Comparison of ENCODE assay signal across 13 cellular contexts in genomic region chr11:34266987-34267386, GRCh38.
DNase-seq lines count a peak whose midpoint lies in the region; ATAC-seq and TF ChIP-seq lines count a peak whose summit lies in the region.
"Had no signal": no experiment of that assay in that cellular context is flagged by ENCODE, and none has a peak within 500 bp of the region (broad histone marks: within the 10 kb centered on the region; RNA-seq: fewer than 3 reads in every experiment).

No MANE protein-coding gene starts in this region.

- H3K79me2 ChIP-seq in Loucy (ENCODE audit: insufficient read depth, low read length), result no peaks in the 10 kb centered on the region

- H3K9ac ChIP-seq in Loucy (ENCODE audit: low read depth, low read length, poor library complexity, severe bottlenecking), result peak overlapping the region; percentile 53
- H3K9ac ChIP-seq in mesenchymal stem cell (ENCODE audit: low read length), result peak overlapping the region; percentile 13

- no peaks in the 10 kb centered on the region for H3K36me3 Mint-ChIP-seq in naive thymus-derived CD8-positive, alpha-beta T cell

- H4K20me1 ChIP-seq in Loucy (ENCODE audit: insufficient read depth, low read length, poor library complexity, severe bottlenecking), result no peaks in the 10 kb centered on the region

- H2BK15ac ChIP-seq in mesenchymal stem cell (ENCODE audit: low read depth, poor library complexity, severe bottlenecking), result no peak overlapping the region

- no peaks in the 10 kb centered on the region for H3K9me2 ChIP-seq in Loucy (replicated peaks; ENCODE audit: low read depth, low read length)

- no peak for ATAC-seq in HG03095 (IDR thresholded peaks at IDR 0.05; ENCODE audit: unreplicated experiment)
- no peak for ATAC-seq in naive thymus-derived CD8-positive, alpha-beta T cell
- ATAC-seq: GM12878 had no signal

- H3K14ac ChIP-seq in mesenchymal stem cell (ENCODE audit: low read length in 2 of 2), result no peak overlapping the region

- H3K36me3 ChIP-seq in Loucy (ENCODE audit: insufficient read depth, low read length) (no peaks in the 10 kb centered on the region), mesenchymal stem cell (ENCODE audit: control insufficient read depth in 1 of 2, insufficient read depth in 2 of 2, low read depth in 1 of 2, low read length in 2 of 2) (no peaks in the 10 kb centered on the region), tibial artery (no peaks in the 10 kb centered on the region)

- H3K79me1 ChIP-seq in mesenchymal stem cell (replicated peaks; ENCODE audit: low read length, poor library complexity, severe bottlenecking), result peaks cover 42% of the 10 kb centered on the region

- TF ChIP-seq CTCF in Loucy (conservative IDR thresholded peaks at IDR 0.05; ENCODE audit: low read length) (no peak), coronary artery (IDR thresholded peaks at IDR 0.05) (no peak), tibial artery (IDR thresholded peaks at IDR 0.05) (no peak)

- no peaks in the 10 kb centered on the region for H3K9me3 Mint-ChIP-seq in naive thymus-derived CD8-positive, alpha-beta T cell
- H3K9me3 Mint-ChIP-seq: activated CD4-positive, alpha-beta T cell treated with anti-CD3 and anti-CD28 coated beads, Interleukin-2, amount 10 ng/mL, durations not matched to agents 7 days and 5 days had no signal

- no peak overlapping the region for H3K23ac ChIP-seq in mesenchymal stem cell (ENCODE audit: low read length in 2 of 2)

- no peak overlapping the region for H3K4me3 Mint-ChIP-seq in naive thymus-derived CD8-positive, alpha-beta T cell
- H3K4me3 Mint-ChIP-seq: activated CD4-positive, alpha-beta T cell treated with anti-CD3 and anti-CD28 coated beads, Interleukin-2, amount 10 ng/mL, durations not matched to agents 7 days and 5 days had no signal

- peaks cover 10 to 17% (median 14%) of the 10 kb centered on the region in 4 donors for H3K4me1 Mint-ChIP-seq in naive thymus-derived CD8-positive, alpha-beta T cell

- no peak overlapping the region for H4K8ac ChIP-seq in mesenchymal stem cell (ENCODE audit: low read length)

- intact Hi-C loops in tibial artery (cut with DNase I; ENCODE audit: low total_unique reads), result loop anchor here (5.0 kb wide), 2 partner anchors 75 to 90 kb away; partner anchors contain the start of gene ABTB2

- H3K4me1 ChIP-seq in Loucy (ENCODE audit: insufficient read depth, low read length, poor library complexity, severe bottlenecking) (peaks cover 71% of the 10 kb centered on the region), mesenchymal stem cell (ENCODE audit: control insufficient read depth, insufficient read depth, low read depth, low read length) (peaks cover 28% of the 10 kb centered on the region), tibial artery (peaks cover 0 to 57% (median 33%) of the 10 kb centered on the region in 4 donors)
- H3K4me1 ChIP-seq: Caco-2 had no signal

- no peaks in the 10 kb centered on the region for H3K27me3 ChIP-seq in Loucy (ENCODE audit: insufficient read depth, low read length, poor library complexity, severe bottlenecking)
- H3K27me3 ChIP-seq in mesenchymal stem cell (ENCODE audit: control insufficient read depth in 1 of 2, insufficient read depth in 1 of 2, low read length in 2 of 2), result peaks cover 0 to 9% of the 10 kb centered on the region in 2 experiments
- H3K27me3 ChIP-seq in tibial artery, result no peaks in the 10 kb centered on the region

- no peaks in the 10 kb centered on the region for H3K27me3 Mint-ChIP-seq in naive thymus-derived CD8-positive, alpha-beta T cell

- no peak overlapping the region for H3K27ac Mint-ChIP-seq in naive thymus-derived CD8-positive, alpha-beta T cell
- H3K27ac Mint-ChIP-seq: activated CD4-positive, alpha-beta T cell treated with anti-CD3 and anti-CD28 coated beads, Interleukin-2, amount 10 ng/mL, durations not matched to agents 7 days and 5 days had no signal

- 82% methylated on average over 8 of the region's 10 CpGs for WGBS in mesenchymal stem cell

- DNase-seq in coronary artery (ENCODE audit: low spot score), result no peak
- no peak for DNase-seq in mesenchymal stem cell
- DNase-seq in tibial artery, result no peak
- no peak for DNase-seq in activated naive CD4-positive, alpha-beta T cell treated with anti-CD3 and anti-CD28 coated beads, Interleukin-2, amount 50 U/mL, for 16 hours
- DNase-seq in naive thymus-derived CD8-positive, alpha-beta T cell, result no peak
- DNase-seq: activated CD4-positive, alpha-beta T cell treated with anti-CD3 and anti-CD28 coated beads, Interleukin-2, amount 10 ng/mL, durations not matched to agents 7 days and 5 days; NCI-H748 treated with DMSO at 0.1 percent for 48 hours; SW 1271 had no signal

- H3K9me3 ChIP-seq in Loucy (ENCODE audit: insufficient read depth, low read depth, low read length) (no peaks in the 10 kb centered on the region), mesenchymal stem cell (ENCODE audit: control insufficient read depth, low read length) (no peaks in the 10 kb centered on the region), tibial artery (no peaks in the 10 kb centered on the region)
- H3K9me3 ChIP-seq: Caco-2 had no signal

- H3F3A ChIP-seq in Loucy (ENCODE audit: low read depth), result peaks cover 5% of the 10 kb centered on the region; the same call in 1 of the 2 replicates

- H3K4me2 ChIP-seq in Loucy (ENCODE audit: low read depth, low read length, poor library complexity, severe bottlenecking), result peak overlapping the region; percentile 56
- H3K4me2 ChIP-seq in mesenchymal stem cell (ENCODE audit: low read length, poor library complexity, severe bottlenecking), result no peak overlapping the region

- H2BK12ac ChIP-seq in mesenchymal stem cell (ENCODE audit: low read length in 2 of 2), result peak overlapping the region in 1 of 2 experiments; percentile 8

- H3K27ac ChIP-seq in coronary artery, result peak overlapping the region; percentile 27 to 68
- H3K27ac ChIP-seq in mesenchymal stem cell (ENCODE audit: low read length, poor library complexity, severe bottlenecking), result no peak overlapping the region
- H3K27ac ChIP-seq in tibial artery, result peak overlapping the region; percentile 60 to 69

- H3K18ac ChIP-seq in mesenchymal stem cell (ENCODE audit: low read depth in 1 of 2, low read length in 2 of 2), result no peak overlapping the region

- H3K4me3 ChIP-seq in Loucy (ENCODE audit: low read length, poor library complexity, severe bottlenecking) (no peak overlapping the region), coronary artery (peak overlapping the region; percentile 0), mesenchymal stem cell (ENCODE audit: insufficient read depth in 1 of 2, low read depth in 1 of 2, low read length in 2 of 2) (peak overlapping the region in 1 of 2 experiments; percentile 30), tibial artery (no peak overlapping the region)
- H3K4me3 ChIP-seq: GM12878, lung had no signal

- H2BK5ac ChIP-seq in mesenchymal stem cell (ENCODE audit: low read depth, low read length, poor library complexity, severe bottlenecking), result no peak overlapping the region

- POLR2A ChIA-PET in naive thymus-derived CD8-positive, alpha-beta T cell (lab: Charles Lee), result no interaction called here

- H2AK5ac ChIP-seq in mesenchymal stem cell (ENCODE audit: low read length, severe bottlenecking), result peak overlapping the region; percentile 21

- H3K4ac ChIP-seq in mesenchymal stem cell (ENCODE audit: low read depth in 1 of 2, low read length in 2 of 2), result no peak overlapping the region

- no peak overlapping the region for H4K91ac ChIP-seq in mesenchymal stem cell (ENCODE audit: low read length)

- H2AFZ ChIP-seq in Loucy (ENCODE audit: low read length), result no peak overlapping the region; the same call in 1 of the 2 replicates
- H2AFZ ChIP-seq in mesenchymal stem cell (ENCODE audit: low read depth, low read length), result no peak overlapping the region

- H2BK120ac ChIP-seq in mesenchymal stem cell (ENCODE audit: low read depth, low read length), result no peak overlapping the region
